In genomic region chr4:123830920-123831319, GRCh38 we compare ENCODE assay signal across 22 cellular contexts.
DNase-seq lines count a peak whose midpoint lies in the region; ATAC-seq and TF ChIP-seq lines count a peak whose summit lies in the region.
"Had no signal": no experiment of that assay in that cellular context is flagged by ENCODE, and none has a peak within 500 bp of the region (broad histone marks: within the 10 kb centered on the region; RNA-seq: fewer than 3 reads in every experiment).

No MANE protein-coding gene starts in this region.

- peak overlapping the region in 1 of 3 experiments; percentile 9 for H3K4me3 Mint-ChIP-seq in nephron
- no peak overlapping the region for H3K4me3 Mint-ChIP-seq in progenitor cell of endocrine pancreas (ENCODE audit: low read depth)
- H3K4me3 Mint-ChIP-seq: activated CD8-positive, alpha-beta memory T cell treated with anti-CD3 and anti-CD28 coated beads, Interleukin-2, amount 10 ng/mL, durations not matched to agents 7 days and 5 days; T-helper 2 cell treated with Interferon-gamma antibody and Interleukin-4, amounts not matched to agents 5 μg/mL and 100 μg/mL, for 36 hours had no signal

- no peak for TF ChIP-seq POLR2A in esophagus muscularis mucosa (IDR thresholded peaks at IDR 0.05; ENCODE audit: low read depth)
- no peak for TF ChIP-seq POLR2A in spleen (IDR thresholded peaks at IDR 0.05)

- H3K36me3 Mint-ChIP-seq in nephron (ENCODE audit: low read depth) (no peaks in the 10 kb centered on the region), progenitor cell of endocrine pancreas (ENCODE audit: insufficient read depth) (no peaks in the 10 kb centered on the region)
- H3K36me3 Mint-ChIP-seq: activated CD8-positive, alpha-beta memory T cell treated with anti-CD3 and anti-CD28 coated beads, Interleukin-2, amount 10 ng/mL, durations not matched to agents 7 days and 5 days had no signal

- no peak for TF ChIP-seq EP300 in esophagus muscularis mucosa (IDR thresholded peaks at IDR 0.05)

- H3K36me3 ChIP-seq in esophagus muscularis mucosa = no peaks in the 10 kb centered on the region
- no peaks in the 10 kb centered on the region for H3K36me3 ChIP-seq in spleen
- H3K36me3 ChIP-seq: tibial artery had no signal

- TF ChIP-seq CTCF in esophagus muscularis mucosa (IDR thresholded peaks at IDR 0.05) = no peak
- TF ChIP-seq CTCF in nephron (IDR thresholded peaks at IDR 0.05; ENCODE audit: unreplicated experiment in 3 of 3) = no peak
- no peak for TF ChIP-seq CTCF in spleen (IDR thresholded peaks at IDR 0.05 in 8 of 11, conservative IDR thresholded peaks at IDR 0.05 in 3 of 11)
- no peak for TF ChIP-seq CTCF in progenitor cell of endocrine pancreas (IDR thresholded peaks at IDR 0.05; ENCODE audit: unreplicated experiment)

- in situ Hi-C loops in G401 (cut with HindIII; ENCODE audit: low sequenced_read_pairs) = no loop called here

- no peak overlapping the region for H3K4me3 ChIP-seq in esophagus muscularis mucosa
- H3K4me3 ChIP-seq in spleen = no peak overlapping the region
- H3K4me3 ChIP-seq: tibial artery had no signal

- intact Hi-C loops in esophagus muscularis mucosa (cut with DNase I) = loop anchor here (5.0 to 10.0 kb wide), 3 partner anchors 44 to 434 kb away; partner anchors contain the start of gene SPRY1
- intact Hi-C loops in spleen (cut with DNase I; ENCODE audit: low total_unique reads) = no loop called here

- H3K27me3 Mint-ChIP-seq in nephron (ENCODE audit: low read depth) (no peaks in the 10 kb centered on the region), progenitor cell of endocrine pancreas (no peaks in the 10 kb centered on the region)

- no peaks in the 10 kb centered on the region for H3K9me3 Mint-ChIP-seq in nephron
- no peaks in the 10 kb centered on the region for H3K9me3 Mint-ChIP-seq in progenitor cell of endocrine pancreas (ENCODE audit: low read depth)
- H3K9me3 Mint-ChIP-seq: T-helper 2 cell treated with Interferon-gamma antibody and Interleukin-4, amounts not matched to agents 5 μg/mL and 100 μg/mL, for 36 hours had no signal

- WGBS in esophagus muscularis mucosa = 89% methylated on average over 6 of the region's 6 CpGs
- WGBS in spleen, 5 donors = 85 to 96% (median 93%) methylated on average over 6 of the region's 6 CpGs

- H3K4me1 Mint-ChIP-seq in nephron = peaks cover 55% of the 10 kb centered on the region
- H3K4me1 Mint-ChIP-seq in progenitor cell of endocrine pancreas (ENCODE audit: low read depth) = no peaks in the 10 kb centered on the region
- H3K4me1 Mint-ChIP-seq: activated CD8-positive, alpha-beta memory T cell treated with anti-CD3 and anti-CD28 coated beads, Interleukin-2, amount 10 ng/mL, durations not matched to agents 7 days and 5 days had no signal

- H3K27ac Mint-ChIP-seq in nephron (peak overlapping the region; percentile 66 to 86 (median 77)), progenitor cell of endocrine pancreas (no peak overlapping the region)
- H3K27ac Mint-ChIP-seq: activated CD8-positive, alpha-beta memory T cell treated with anti-CD3 and anti-CD28 coated beads, Interleukin-2, amount 10 ng/mL, durations not matched to agents 7 days and 5 days; T-helper 2 cell treated with Interferon-gamma antibody and Interleukin-4, amounts not matched to agents 5 μg/mL and 100 μg/mL, for 36 hours had no signal

- H3K27me3 ChIP-seq in esophagus muscularis mucosa (no peaks in the 10 kb centered on the region), spleen (replicated peaks in 1 of 7) (no peaks in the 10 kb centered on the region)
- H3K27me3 ChIP-seq: tibial artery had no signal

- ATAC-seq in SK-N-SH treated with all-trans-retinoic acid at 6 μM for 48 hours = no peak
- ATAC-seq: activated CD4-positive, CD25-positive, alpha-beta regulatory T cell treated with anti-CD3 and anti-CD28 coated beads, Interleukin-2, amount 50 U/mL, for 24 hours; activated CD8-positive, alpha-beta memory T cell treated with anti-CD3 and anti-CD28 coated beads, Interleukin-2, amount 10 ng/mL, durations not matched to agents 7 days and 5 days; HCT116 had no signal

- H3K4me1 ChIP-seq in esophagus muscularis mucosa (peaks cover 20 to 44% (median 39%) of the 10 kb centered on the region in 4 donors), spleen (no peaks in the 10 kb centered on the region)

- DNase-seq in esophagus muscularis mucosa (ENCODE audit: extremely low spot score) (no peak), spleen (no peak), G401 (ENCODE audit: low spot score) (no peak), progenitor cell of endocrine pancreas (ENCODE audit: low spot score, unreplicated experiment) (no peak)
- DNase-seq in stimulated activated CD4-positive, alpha-beta T cell treated with anti-CD3 and anti-CD28 coated beads, Interleukin-4, amount 100 ng/mL, for 1 hour = no peak
- DNase-seq: activated CD8-positive, alpha-beta memory T cell treated with anti-CD3 and anti-CD28 coated beads, Interleukin-2, amount 10 ng/mL, durations not matched to agents 7 days and 5 days; activated effector memory CD4-positive, alpha-beta T cell treated with Interleukin-2 at 50 U/mL for 16 hours; amygdala; C1 segment of cervical spinal cord; DMS53; erythroblast; head of caudate nucleus; NCI-H1436; NK-92 treated with Interleukin-12 subunit alpha and Interleukin-12 subunit beta, amount 100 ng/mL, for 24 hours; SHP77; stimulated activated CD4-positive, alpha-beta T cell treated with anti-CD3 and anti-CD28 coated beads, Interleukin-4, amount 100 ng/mL, for 24 hours; tibial artery had no signal

- peak overlapping the region; percentile 69 to 85 (median 74) for H3K27ac ChIP-seq in esophagus muscularis mucosa (replicated peaks in 1 of 4)
- H3K27ac ChIP-seq in spleen = peak overlapping the region in 6 of 8 donors; percentile 45 to 69 (median 56)

- H3K9me3 ChIP-seq in esophagus muscularis mucosa = no peaks in the 10 kb centered on the region
- no peaks in the 10 kb centered on the region for H3K9me3 ChIP-seq in spleen
- H3K9me3 ChIP-seq: tibial artery had no signal

TF ChIP-seq in SK-N-SH treated with all-trans-retinoic acid at 6 μM for 48 hours, 23 proteins besides CTCF, POLR2A, EP300 and RAD21 (continues in another document):
- TF ChIP-seq, protein P1, sequence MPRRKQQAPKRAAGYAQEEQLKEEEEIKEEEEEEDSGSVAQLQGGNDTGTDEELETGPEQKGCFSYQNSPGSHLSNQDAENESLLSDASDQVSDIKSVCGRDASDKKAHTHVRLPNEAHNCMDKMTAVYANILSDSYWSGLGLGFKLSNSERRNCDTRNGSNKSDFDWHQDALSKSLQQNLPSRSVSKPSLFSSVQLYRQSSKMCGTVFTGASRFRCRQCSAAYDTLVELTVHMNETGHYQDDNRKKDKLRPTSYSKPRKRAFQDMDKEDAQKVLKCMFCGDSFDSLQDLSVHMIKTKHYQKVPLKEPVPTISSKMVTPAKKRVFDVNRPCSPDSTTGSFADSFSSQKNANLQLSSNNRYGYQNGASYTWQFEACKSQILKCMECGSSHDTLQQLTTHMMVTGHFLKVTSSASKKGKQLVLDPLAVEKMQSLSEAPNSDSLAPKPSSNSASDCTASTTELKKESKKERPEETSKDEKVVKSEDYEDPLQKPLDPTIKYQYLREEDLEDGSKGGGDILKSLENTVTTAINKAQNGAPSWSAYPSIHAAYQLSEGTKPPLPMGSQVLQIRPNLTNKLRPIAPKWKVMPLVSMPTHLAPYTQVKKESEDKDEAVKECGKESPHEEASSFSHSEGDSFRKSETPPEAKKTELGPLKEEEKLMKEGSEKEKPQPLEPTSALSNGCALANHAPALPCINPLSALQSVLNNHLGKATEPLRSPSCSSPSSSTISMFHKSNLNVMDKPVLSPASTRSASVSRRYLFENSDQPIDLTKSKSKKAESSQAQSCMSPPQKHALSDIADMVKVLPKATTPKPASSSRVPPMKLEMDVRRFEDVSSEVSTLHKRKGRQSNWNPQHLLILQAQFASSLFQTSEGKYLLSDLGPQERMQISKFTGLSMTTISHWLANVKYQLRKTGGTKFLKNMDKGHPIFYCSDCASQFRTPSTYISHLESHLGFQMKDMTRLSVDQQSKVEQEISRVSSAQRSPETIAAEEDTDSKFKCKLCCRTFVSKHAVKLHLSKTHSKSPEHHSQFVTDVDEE (CRISPR knock-in tag; IDR thresholded peaks at IDR 0.05) = peak; percentile 89
- no peak for TF ChIP-seq RARB (CRISPR knock-in tag; IDR thresholded peaks at IDR 0.05)
- TF ChIP-seq CSDC2 (CRISPR knock-in tag; IDR thresholded peaks at IDR 0.05) = peak; percentile 28; the same call in 1 of the 2 replicates
- no peak for TF ChIP-seq BACH2 (CRISPR knock-in tag; IDR thresholded peaks at IDR 0.05; ENCODE audit: borderline replicate concordance)
- TF ChIP-seq ZFP30 (CRISPR knock-in tag; IDR thresholded peaks at IDR 0.05) = no peak
- peak; percentile 32; the same call in 1 of the 2 replicates for TF ChIP-seq ISL1 (CRISPR knock-in tag; IDR thresholded peaks at IDR 0.05)
- TF ChIP-seq ZNF565 (CRISPR knock-in tag; conservative IDR thresholded peaks at IDR 0.05; ENCODE audit: low read depth) = 0 out of 2 replicates have a peak, but pooled peaks have one; percentile 70
- no peak for TF ChIP-seq PATZ1 (CRISPR knock-in tag; IDR thresholded peaks at IDR 0.05; ENCODE audit: borderline replicate concordance)
- TF ChIP-seq SNAI2 (CRISPR knock-in tag; IDR thresholded peaks at IDR 0.05) = peak; percentile 77
- peak; percentile 87 for TF ChIP-seq TCF4 (CRISPR knock-in tag; IDR thresholded peaks at IDR 0.05; ENCODE audit: borderline replicate concordance)
- 0 out of 2 replicates have a peak, but pooled peaks have one; percentile 20 for TF ChIP-seq GLIS3 (CRISPR knock-in tag; IDR thresholded peaks at IDR 0.05)
- TF ChIP-seq ZNF70 (CRISPR knock-in tag; IDR thresholded peaks at IDR 0.05) = 0 out of 2 replicates have a peak, but pooled peaks have one; percentile 42
- TF ChIP-seq ZFP3 (CRISPR knock-in tag; IDR thresholded peaks at IDR 0.05) = 0 out of 2 replicates have a peak, but pooled peaks have one; percentile 69
- no peak for TF ChIP-seq TOX (CRISPR knock-in tag; IDR thresholded peaks at IDR 0.05; ENCODE audit: borderline replicate concordance)
